25 cellular contexts compared by ENCODE assay signal in genomic region chr4:6320663-6321062, GRCh38. TPM values are rescaled to one million over a fixed set of nuclear protein-coding genes. Genes with fewer than 3 reads are reported as not detected.
DNase-seq lines count a peak whose midpoint lies in the region; ATAC-seq, FAIRE-seq and TF ChIP-seq lines count a peak whose summit lies in the region.
"Had no signal": no experiment of that assay in that cellular context is flagged by ENCODE, and none has a peak within 500 bp of the region (broad histone marks: within the 10 kb centered on the region; RNA-seq: fewer than 3 reads in every experiment).

No MANE protein-coding gene starts in this region.

- no peak overlapping the region for H2AFZ ChIP-seq in HepG2 (ENCODE audit: low read length)
- H2AFZ ChIP-seq: GM23248 had no signal

- DNase-seq in HepG2 (ENCODE audit: low spot score) (no peak), right lobe of liver (no peak), neural crest cell (ENCODE audit: low read depth, low spot score) (no peak), GM10266 (ENCODE audit: extremely low spot score) (no peak)
- no peak for DNase-seq in activated T-helper 1 cell treated with anti-CD3 and anti-CD28 coated beads, Interleukin-12 subunit alpha, Interleukin-12 subunit beta, Interleukin-2, Interleukin-4 antibody, amounts not matched to agents 30 ng/mL and 10 ng/mL and 1 ng/mL, durations not matched to agents 14 hours and 24 hours and 36 hours (ENCODE audit: low spot score)
- DNase-seq: 8988T; ACHN; AML-193; BE2C; Caco-2; CD4-positive, CD25-positive, alpha-beta regulatory T cell; CD8-positive, alpha-beta T cell; DMS153; DND-41; GM23248; H7; HCEC 1CT had no signal

- no peak for TF ChIP-seq POLR2A in HepG2 (IDR thresholded peaks at IDR 0.05; ENCODE audit: insufficient read depth in 1 of 2, low read depth in 2 of 2, low read length in 2 of 2)
- TF ChIP-seq POLR2A in right lobe of liver (IDR thresholded peaks at IDR 0.05), result no peak

- H3K9me3 ChIP-seq in HepG2 (ENCODE audit: low read length) (no peaks in the 10 kb centered on the region), right lobe of liver (no peaks in the 10 kb centered on the region)
- peaks cover 10 to 31% (median 13%) of the 10 kb centered on the region in 11 experiments; a peak in 21 of 22 replicates for H3K9me3 ChIP-seq in BLaER1 treated with 17β-estradiol and CSF1 and Interleukin-3, amounts not matched to agents 10 nM and 100 nM (replicated peaks in 1 of 11)
- H3K9me3 ChIP-seq: A549, BE2C, Caco-2 had no signal

- H3K27ac ChIP-seq in HepG2 (ENCODE audit: extremely low read length, insufficient read depth, low read length) (peak overlapping the region; percentile 92), right lobe of liver (no peak overlapping the region), VCaP (peak overlapping the region; percentile 52; the same call in 1 of the 2 replicates)
- H3K27ac ChIP-seq in BLaER1 treated with 17β-estradiol and CSF1 and Interleukin-3, amounts not matched to agents 10 nM and 100 nM, result no peak overlapping the region
- H3K27ac ChIP-seq: A549, C4-2B, GM23248 had no signal

- BruUV-seq in HepG2 (replicated peaks; lab: Mats Ljungman, UMichigan), result no TSS peak

- FAIRE-seq in HepG2 (lab: Jason Lieb, UNC), result no peak
- FAIRE-seq: A549, G401.6, GM12891, H1 had no signal

- peaks cover 3% of the 10 kb centered on the region for H3K9me3 Mint-ChIP-seq in neural crest cell
- no peaks in the 10 kb centered on the region for H3K9me3 Mint-ChIP-seq in activated T-helper 1 cell treated with anti-CD3 and anti-CD28 coated beads, Interleukin-12 subunit alpha, Interleukin-12 subunit beta, Interleukin-2, Interleukin-4 antibody, amounts not matched to agents 30 ng/mL and 10 ng/mL and 1 ng/mL, durations not matched to agents 14 hours and 24 hours and 36 hours

- peak overlapping the region; percentile 89 for H3K27ac Mint-ChIP-seq in neural crest cell (ENCODE audit: unreplicated experiment)
- H3K27ac Mint-ChIP-seq in activated T-helper 1 cell treated with anti-CD3 and anti-CD28 coated beads, Interleukin-12 subunit alpha, Interleukin-12 subunit beta, Interleukin-2, Interleukin-4 antibody, amounts not matched to agents 30 ng/mL and 10 ng/mL and 1 ng/mL, durations not matched to agents 14 hours and 24 hours and 36 hours, result no peak overlapping the region
- H3K27ac Mint-ChIP-seq: CD4-positive, CD25-positive, alpha-beta regulatory T cell; CD8-positive, alpha-beta T cell had no signal

- peak overlapping the region; percentile 82 for H3K4me2 ChIP-seq in HepG2 (ENCODE audit: low read depth, low read length)
- H3K4me2 ChIP-seq in BLaER1 treated with 17β-estradiol and CSF1 and Interleukin-3, amounts not matched to agents 10 nM and 100 nM, result peak overlapping the region in 6 of 11 experiments; percentile 92 to 95 (median 94); a peak in 8 of 22 replicates
- H3K4me2 ChIP-seq: A549 had no signal

- POLR2A ChIA-PET in HepG2 (lab: Yijun Ruan, JAX), result interaction anchor here (1.0 to 2.1 kb wide), 4 partner anchors 11 to 51 kb away, joined by 3 to 16 read pairs (median 4); partner anchors contain the start of gene WFS1

- WGBS in HepG2 (ENCODE audit: low lambda C conversion rate), result 88% methylated on average over 6 of the region's 6 CpGs
- 70% methylated on average over 6 of the region's 6 CpGs for WGBS in right lobe of liver (ENCODE audit: insufficient coverage, low coverage, low lambda C conversion rate, missing lambda C conversion rate)

- H3K27me3 ChIP-seq in HepG2 (ENCODE audit: control insufficient read depth in 1 of 2, insufficient read depth in 2 of 2, low read length in 2 of 2), result no peaks in the 10 kb centered on the region
- no peaks in the 10 kb centered on the region for H3K27me3 ChIP-seq in right lobe of liver
- peaks cover 0 to 98% (median 27%) of the 10 kb centered on the region in 11 experiments; a peak in 18 of 22 replicates for H3K27me3 ChIP-seq in BLaER1 treated with 17β-estradiol and CSF1 and Interleukin-3, amounts not matched to agents 10 nM and 100 nM
- H3K27me3 ChIP-seq: BE2C had no signal

- H3K36me3 ChIP-seq in HepG2 (replicated peaks in 1 of 2; ENCODE audit: control insufficient read depth in 1 of 2, insufficient read depth in 2 of 2, low read length in 2 of 2) (no peaks in the 10 kb centered on the region), right lobe of liver (no peaks in the 10 kb centered on the region)
- H3K36me3 ChIP-seq in BLaER1 treated with 17β-estradiol and CSF1 and Interleukin-3, amounts not matched to agents 10 nM and 100 nM, result no peaks in the 10 kb centered on the region
- H3K36me3 ChIP-seq: BE2C had no signal

- H3K4me3 Mint-ChIP-seq in neural crest cell, result no peak overlapping the region
- no peak overlapping the region for H3K4me3 Mint-ChIP-seq in activated T-helper 1 cell treated with anti-CD3 and anti-CD28 coated beads, Interleukin-12 subunit alpha, Interleukin-12 subunit beta, Interleukin-2, Interleukin-4 antibody, amounts not matched to agents 30 ng/mL and 10 ng/mL and 1 ng/mL, durations not matched to agents 14 hours and 24 hours and 36 hours
- H3K4me3 Mint-ChIP-seq: CD4-positive, CD25-positive, alpha-beta regulatory T cell; CD8-positive, alpha-beta T cell had no signal

- peak overlapping the region; percentile 41; the same call in 1 of the 2 replicates for H3K9ac ChIP-seq in HepG2 (ENCODE audit: insufficient read depth, low read depth, low read length)
- no peak overlapping the region for H3K9ac ChIP-seq in BLaER1 treated with 17β-estradiol and CSF1 and Interleukin-3, amounts not matched to agents 10 nM and 100 nM
- H3K9ac ChIP-seq: GM23248 had no signal

- no peak for TF ChIP-seq CTCF in HepG2 (CRISPR knock-in tag; IDR thresholded peaks at IDR 0.05)
- no peak for TF ChIP-seq CTCF in right lobe of liver (IDR thresholded peaks at IDR 0.05)
- no peak for TF ChIP-seq CTCF in VCaP (conservative IDR thresholded peaks at IDR 0.05)
- no peak for TF ChIP-seq CTCF in neural crest cell (conservative IDR thresholded peaks at IDR 0.05)
- TF ChIP-seq CTCF in GM10266 (IDR thresholded peaks at IDR 0.05; ENCODE audit: control insufficient read depth, insufficient read depth, low read depth, missing control alignments), result no peak

- no peaks in the 10 kb centered on the region for H4K20me1 ChIP-seq in HepG2 (ENCODE audit: insufficient read depth, low read length)
- H4K20me1 ChIP-seq in BLaER1 treated with 17β-estradiol and CSF1 and Interleukin-3, amounts not matched to agents 10 nM and 100 nM, result peaks cover 0 to 62% (median 0%) of the 10 kb centered on the region in 11 experiments; a peak in 6 of 22 replicates

- H3K4me1 ChIP-seq in HepG2 (ENCODE audit: insufficient read depth, low read length), result peaks cover 83% of the 10 kb centered on the region
- H3K4me1 ChIP-seq in right lobe of liver, result no peaks in the 10 kb centered on the region
- H3K4me1 ChIP-seq in BLaER1 treated with 17β-estradiol and CSF1 and Interleukin-3, amounts not matched to agents 10 nM and 100 nM, result peaks cover 39 to 83% (median 68%) of the 10 kb centered on the region in 10 experiments
- H3K4me1 ChIP-seq: A549, BE2C, Caco-2 had no signal

- H3K4me3 ChIP-seq in HepG2 (replicated peaks in 1 of 3; ENCODE audit: insufficient read depth in 1 of 3, low read depth in 2 of 3, low read length in 3 of 3), result peak overlapping the region in 2 of 3 experiments; percentile 37 to 70; a peak in 2 of 6 replicates
- no peak overlapping the region for H3K4me3 ChIP-seq in right lobe of liver
- H3K4me3 ChIP-seq in BLaER1 treated with 17β-estradiol and CSF1 and Interleukin-3, amounts not matched to agents 10 nM and 100 nM, result no peak overlapping the region
- H3K4me3 ChIP-seq: A549, GM23248 had no signal

- intact Hi-C loops in HepG2 (cut with micrococcal nuclease; ENCODE audit: unreplicated experiment) (no loop called here), right lobe of liver (cut with DNase I) (no loop called here)
- intact Hi-C loops in activated T-helper 1 cell treated with anti-CD3 and anti-CD28 coated beads, Interleukin-12 subunit alpha, Interleukin-12 subunit beta, Interleukin-2, Interleukin-4 antibody, amounts not matched to agents 30 ng/mL and 10 ng/mL and 1 ng/mL, durations not matched to agents 14 hours and 24 hours and 36 hours (cut with micrococcal nuclease), result no loop called here

- no peak for TF ChIP-seq RAD21 in HepG2 (CRISPR knock-in tag; IDR thresholded peaks at IDR 0.05)

- peaks cover 16% of the 10 kb centered on the region for H3K79me2 ChIP-seq in HepG2 (ENCODE audit: insufficient read depth, low read length)

- peaks cover 2% of the 10 kb centered on the region for H3K27me3 Mint-ChIP-seq in neural crest cell (ENCODE audit: low read depth)
- H3K27me3 Mint-ChIP-seq in activated T-helper 1 cell treated with anti-CD3 and anti-CD28 coated beads, Interleukin-12 subunit alpha, Interleukin-12 subunit beta, Interleukin-2, Interleukin-4 antibody, amounts not matched to agents 30 ng/mL and 10 ng/mL and 1 ng/mL, durations not matched to agents 14 hours and 24 hours and 36 hours (ENCODE audit: insufficient read depth), result peaks cover 12% of the 10 kb centered on the region

- TF ChIP-seq EP300 in HepG2 (IDR thresholded peaks at IDR 0.05; ENCODE audit: low read depth in 2 of 2, low read length in 2 of 2), result no peak
- no peak for TF ChIP-seq EP300 in HepG2 (CRISPR knock-in tag; IDR thresholded peaks at IDR 0.05; ENCODE audit: borderline replicate concordance)

- in situ Hi-C loops in HepG2 (cut with HindIII; ENCODE audit: extremely low pct_ligation_motif_present, low pct_unique_long_range_greater_than_20kb), result no loop called here

- CTCF ChIA-PET in HepG2 (lab: Yijun Ruan, JAX; ENCODE audit: low intra/inter-chr PET ratio, low total read pairs), result no interaction called here

- ATAC-seq in HepG2, result no peak
- ATAC-seq in right lobe of liver, result no peak
- ATAC-seq in HG03139 (IDR thresholded peaks at IDR 0.05; ENCODE audit: unreplicated experiment), result no peak
- ATAC-seq: A549; CD8-positive, alpha-beta T cell had no signal

- H3K4me1 Mint-ChIP-seq in neural crest cell, result peaks cover 4% of the 10 kb centered on the region
- H3K4me1 Mint-ChIP-seq in activated T-helper 1 cell treated with anti-CD3 and anti-CD28 coated beads, Interleukin-12 subunit alpha, Interleukin-12 subunit beta, Interleukin-2, Interleukin-4 antibody, amounts not matched to agents 30 ng/mL and 10 ng/mL and 1 ng/mL, durations not matched to agents 14 hours and 24 hours and 36 hours (ENCODE audit: low read depth), result peaks cover 27% of the 10 kb centered on the region

- H3K36me3 Mint-ChIP-seq in neural crest cell (ENCODE audit: low read depth), result no peaks in the 10 kb centered on the region
- no peaks in the 10 kb centered on the region for H3K36me3 Mint-ChIP-seq in activated T-helper 1 cell treated with anti-CD3 and anti-CD28 coated beads, Interleukin-12 subunit alpha, Interleukin-12 subunit beta, Interleukin-2, Interleukin-4 antibody, amounts not matched to agents 30 ng/mL and 10 ng/mL and 1 ng/mL, durations not matched to agents 14 hours and 24 hours and 36 hours (ENCODE audit: low read depth)
- H3K36me3 Mint-ChIP-seq: CD4-positive, CD25-positive, alpha-beta regulatory T cell; CD8-positive, alpha-beta T cell had no signal

RNA-seq across cellular contexts. Expression of gene WFS1, which starts 51.0 kb away (rescaled TPM):
- total RNA-seq in HepG2 (2016; rRNA removed; fragmentation: Illumina TruSeq; extraction: Trizol), result 19.8 and 39.1 TPM in 2 replicates
- total RNA-seq in HepG2 (2016; cell fraction: cytosol; rRNA removed; fragmentation: Illumina TruSeq; extraction: Trizol; ENCODE audit: low read depth), result 3.7 and 4.2 TPM in 2 replicates
- total RNA-seq in HepG2 (2016; cell fraction: insoluble cytoplasmic fraction; rRNA removed; fragmentation: Illumina TruSeq; extraction: Trizol), result 18.3 and 41.8 TPM in 2 replicates
- total RNA-seq in HepG2 (2016; cell fraction: membrane; rRNA removed; fragmentation: Illumina TruSeq; extraction: Trizol), result 10.5 and 10.8 TPM in 2 replicates
- 47.7 and 59.7 TPM in 2 replicates for total RNA-seq in HepG2 (2016; cell fraction: nucleus; rRNA removed; fragmentation: Illumina TruSeq; extraction: Trizol)
- polyA plus RNA-seq in HepG2 (2011; rRNA removed), result 42.2 and 49.6 TPM in 2 replicates
- polyA plus RNA-seq in HepG2 (2011; cell fraction: cytosol; rRNA removed), result 23.5 and 32.3 TPM in 2 replicates
- 121 and 179 TPM in 2 replicates for polyA plus RNA-seq in HepG2 (2011; cell fraction: nucleus; rRNA removed)
- polyA plus RNA-seq in HepG2 (2012), result 24.0 and 38.1 TPM in 2 replicates
- polyA plus RNA-seq in HepG2 (2016; cell fraction: cytosol; fragmentation: Illumina TruSeq; extraction: Trizol; ENCODE audit: low read depth), result 3.2 and 3.4 TPM in 2 replicates
- polyA plus RNA-seq in HepG2 (2016; cell fraction: insoluble cytoplasmic fraction; fragmentation: Illumina TruSeq; extraction: Trizol; ENCODE audit: low read depth), result 16.0 and 21.6 TPM in 2 replicates
- 4.5 and 5.6 TPM in 2 replicates for polyA plus RNA-seq in HepG2 (2016; cell fraction: membrane; fragmentation: Illumina TruSeq; extraction: Trizol; ENCODE audit: low read depth)
- 86.7 and 90.9 TPM in 2 replicates for polyA plus RNA-seq in HepG2 (2016; cell fraction: nucleus; fragmentation: Illumina TruSeq; extraction: Trizol; ENCODE audit: insufficient read depth, low read depth)
- 10.6 and 128 TPM in 2 replicates for polyA minus RNA-seq in HepG2 (2011; rRNA and poly(A)+ RNA removed; ENCODE audit: low replicate concordance)
- 36.4 and 40.3 TPM in 2 replicates for polyA minus RNA-seq in HepG2 (2011; cell fraction: cytosol; rRNA and poly(A)+ RNA removed)
- 19.9 and 27.0 TPM in 2 replicates for polyA minus RNA-seq in HepG2 (2011; cell fraction: nucleus; rRNA and poly(A)+ RNA removed)
- total RNA-seq in right lobe of liver, result 10 to 100 TPM; 11.3 to 19.7 (median 15.9) TPM
- total RNA-seq in neural crest cell, result 24.8 and 25.1 TPM in 2 replicates
- total RNA-seq in activated T-helper 1 cell treated with anti-CD3 and anti-CD28 coated beads, Interleukin-12 subunit alpha, Interleukin-12 subunit beta, Interleukin-2, Interleukin-4 antibody, amounts not matched to agents 30 ng/mL and 10 ng/mL and 1 ng/mL, durations not matched to agents 14 hours and 24 hours and 36 hours, result 5.7 and 9.3 TPM in 2 replicates

Comparison
In these comparisons a context has a peak if more than half of its experiments do, and no peak if none do; other contexts are left out.
1. H3K27ac ChIP-seq: peak in HepG2 (single experiment) and VCaP (single experiment); none in right lobe of liver (0 of 3) and BLaER1 treated with 17β-estradiol and CSF1 and Interleukin-3, amounts not matched to agents 10 nM and 100 nM (0 of 11).
2. H3K4me3 ChIP-seq: peak in HepG2 (2 of 3); none in right lobe of liver (0 of 3) and BLaER1 treated with 17β-estradiol and CSF1 and Interleukin-3, amounts not matched to agents 10 nM and 100 nM (0 of 10).